20 cellular contexts compared by ENCODE assay signal in genomic region chr20:17725094-17725835, GRCh38. TPM values are rescaled to one million over a fixed set of nuclear protein-coding genes. Genes with fewer than 3 reads are reported as not detected.
DNase-seq lines count a peak whose midpoint lies in the region; ATAC-seq and TF ChIP-seq lines count a peak whose summit lies in the region.
"Had no signal": no experiment of that assay in that cellular context is flagged by ENCODE, and none has a peak within 500 bp of the region (broad histone marks: within the 10 kb centered on the region; RNA-seq: fewer than 3 reads in every experiment).

No MANE protein-coding gene starts in this region.

- no peaks in the 10 kb centered on the region for H3K9me3 ChIP-seq in T-helper 17 cell (ENCODE audit: control insufficient read depth, low read length, poor library complexity, severe bottlenecking)
- H3K9me3 ChIP-seq: adrenal gland, HAP-1, ovary had no signal

- H3K4me3 Mint-ChIP-seq in T-helper 17 cell = no peak overlapping the region
- H3K4me3 Mint-ChIP-seq: activated CD4-positive, alpha-beta memory T cell treated with anti-CD3 and anti-CD28 coated beads, Interleukin-2, amount 10 ng/mL, durations not matched to agents 7 days and 5 days; endodermal cell; IgD-negative memory B cell; stimulated activated effector memory CD8-positive, alpha-beta T cell treated with anti-CD3 and anti-CD28 coated beads, Interleukin-12 subunit alpha, Interleukin-12 subunit beta, amount 100 ng/mL, for 72 hours had no signal

- no peaks in the 10 kb centered on the region for H3K36me3 Mint-ChIP-seq in T-helper 17 cell (ENCODE audit: low read depth)
- H3K36me3 Mint-ChIP-seq: stimulated activated effector memory CD8-positive, alpha-beta T cell treated with anti-CD3 and anti-CD28 coated beads, Interleukin-12 subunit alpha, Interleukin-12 subunit beta, amount 100 ng/mL, for 72 hours had no signal

- no peak overlapping the region for H3K27ac Mint-ChIP-seq in T-helper 17 cell
- H3K27ac Mint-ChIP-seq: activated CD4-positive, alpha-beta memory T cell treated with anti-CD3 and anti-CD28 coated beads, Interleukin-2, amount 10 ng/mL, durations not matched to agents 7 days and 5 days; endodermal cell; IgD-negative memory B cell; stimulated activated effector memory CD8-positive, alpha-beta T cell treated with anti-CD3 and anti-CD28 coated beads, Interleukin-12 subunit alpha, Interleukin-12 subunit beta, amount 100 ng/mL, for 72 hours had no signal

- H3K27me3 Mint-ChIP-seq in T-helper 17 cell = peaks cover 52% of the 10 kb centered on the region

- H3K4me1 Mint-ChIP-seq in T-helper 17 cell = no peaks in the 10 kb centered on the region
- H3K4me1 Mint-ChIP-seq: activated CD4-positive, alpha-beta memory T cell treated with anti-CD3 and anti-CD28 coated beads, Interleukin-2, amount 10 ng/mL, durations not matched to agents 7 days and 5 days; IgD-negative memory B cell; stimulated activated effector memory CD8-positive, alpha-beta T cell treated with anti-CD3 and anti-CD28 coated beads, Interleukin-12 subunit alpha, Interleukin-12 subunit beta, amount 100 ng/mL, for 72 hours had no signal

- DNase-seq in left ventricle myocardium superior (peak; percentile 58), Right ventricle myocardium inferior (ENCODE audit: missing footprints) (no peak), NCI-H2171 (lab: John Stamatoyannopoulos, UW) (peak; percentile 85), SHP77 treated with DMSO at 0.1 percent for 48 hours (lab: John Stamatoyannopoulos, UW) (peak; percentile 100), GM13977 (ENCODE audit: low spot score) (no peak), NAMALWA (ENCODE audit: low spot score) (no peak), KG1 (lab: John Stamatoyannopoulos, UW) (no peak), T-helper 17 cell (no peak)
- DNase-seq: ACHN; activated CD4-positive, alpha-beta memory T cell treated with anti-CD3 and anti-CD28 coated beads, Interleukin-2, amount 10 ng/mL, durations not matched to agents 7 days and 5 days; cerebellar nuclear complex; endodermal cell; NCI-H1048; ovary; trophoblast cell had no signal

- ATAC-seq in left ventricle myocardium superior (no peak), Right ventricle myocardium inferior (no peak), T-helper 17 cell (no peak)
- ATAC-seq: stimulated activated effector memory CD8-positive, alpha-beta T cell treated with anti-CD3 and anti-CD28 coated beads, Interleukin-12 subunit alpha, Interleukin-12 subunit beta, amount 100 ng/mL, for 72 hours had no signal

- intact Hi-C loops in left ventricle myocardium superior (cut with micrococcal nuclease) = no loop called here
- intact Hi-C loops in Right ventricle myocardium inferior (cut with DNase I) = no loop called here

- TF ChIP-seq CTCF in GM13977 (IDR thresholded peaks at IDR 0.05; ENCODE audit: extremely low read depth, insufficient read depth, missing control alignments) = no peak

- in situ Hi-C loops in GM13977 (cut with MboI; ENCODE audit: low pct_unique_long_range_greater_than_20kb, low sequenced_read_pairs, unreplicated experiment) = no loop called here

RNA-seq across cellular contexts. Expression of gene BANF2, which starts 25.5 kb away (rescaled TPM):
- total RNA-seq in left ventricle myocardium superior (not detected), Right ventricle myocardium inferior (not detected), T-helper 17 cell (not detected)
- total RNA-seq: activated CD4-positive, alpha-beta memory T cell treated with anti-CD3 and anti-CD28 coated beads, Interleukin-2, amount 10 ng/mL, durations not matched to agents 7 days and 5 days; adrenal gland; endodermal cell; ovary; smooth muscle cell had no signal

RNA-seq across cellular contexts. Expression of gene RRBP1, which starts 43.2 kb away (rescaled TPM):
- 35.6 TPM for total RNA-seq in left ventricle myocardium superior
- 38.5 TPM for total RNA-seq in Right ventricle myocardium inferior
- 10 to 100 TPM; 31.4 to 37.8 TPM for total RNA-seq in T-helper 17 cell

Comparison
In these comparisons a context has a peak if more than half of its experiments do, and no peak if none do; other contexts are left out.
1. DNase-seq: peak in left ventricle myocardium superior (single experiment), NCI-H2171 (single experiment) and SHP77 treated with DMSO at 0.1 percent for 48 hours (single experiment); none in Right ventricle myocardium inferior (single experiment), GM13977 (single experiment), NAMALWA (single experiment), KG1 (single experiment) and T-helper 17 cell (0 of 3).